Comparison of ENCODE assay signal across 27 cellular contexts in genomic region chr1:30466610-30467009, GRCh38.
"Had no signal": no experiment of that assay in that cellular context is flagged by ENCODE, and none has a peak within 500 bp of the region (broad histone marks: within the 10 kb centered on the region; RNA-seq: fewer than 3 reads in every experiment).

No MANE protein-coding gene starts in this region.

- FAIRE-seq: pancreas, urothelium cell line had no signal

- H3K9me3 ChIP-seq: neutrophil, pancreas, psoas muscle, right lobe of liver, suprapubic skin, testis, tibial artery, transverse colon, vagina had no signal

- H3K4me2 ChIP-seq: smooth muscle cell had no signal

- H3K27me3 ChIP-seq: neutrophil, pancreas, right lobe of liver, suprapubic skin, testis, transverse colon, vagina had no signal

- ATAC-seq: naive thymus-derived CD8-positive, alpha-beta T cell; natural killer cell treated with Interleukin-12 subunit alpha and Interleukin-12 subunit beta and Interleukin-15 and Interleukin-18, amount 100 ng/mL, for 72 hours; pancreas; psoas muscle; right cardiac atrium; right lobe of liver; stimulated activated memory B cell treated with anti-CD40 and anti-IgM and Interleukin-4, amounts not matched to agents 10 μg/mL and 1 μg/mL and 100 μg/mL, for 72 hours; stimulated activated naive CD8-positive, alpha-beta T cell treated with anti-CD3 and anti-CD28 coated beads, Interleukin-15, amount 100 ng/mL, for 72 hours; stimulated activated naive CD8-positive, alpha-beta T cell treated with anti-CD3 and anti-CD28 coated beads, Interleukin-15, Interleukin-2, amounts not matched to agents 100 U/mL and 50 U/mL, for 24 hours had no signal

- H3K4me3 ChIP-seq: pancreas, psoas muscle, right lobe of liver, skin epidermis, smooth muscle cell, suprapubic skin, testis, tibial artery, transverse colon, vagina had no signal

- H3K4me1 ChIP-seq: pancreas, psoas muscle, right lobe of liver, suprapubic skin, testis, tibial artery, transverse colon, vagina had no signal

- H3K27ac ChIP-seq: neutrophil, pancreas, psoas muscle, right lobe of liver, skin epidermis, suprapubic skin, testis, tibial artery, transverse colon, vagina had no signal

- DNase-seq: naive B cell; nephron progenitor cell; nucleus accumbens; pancreas; right cardiac atrium; right lobe of liver; stimulated activated CD4-positive, alpha-beta T cell treated with anti-CD3 and anti-CD28 coated beads, Interleukin-15, amount 100 ng/mL, for 24 hours; stimulated activated CD4-positive, alpha-beta T cell treated with anti-CD3 and anti-CD28 coated beads, Interleukin-4, amount 100 ng/mL, for 1 hour; stimulated activated CD4-positive, alpha-beta T cell treated with anti-CD3 and anti-CD28 coated beads, Interleukin-4, amount 100 ng/mL, for 4 hours; stimulated activated CD8-positive, alpha-beta memory T cell treated with anti-CD3 and anti-CD28 coated beads, Interleukin-4, amount 100 ng/mL, for 48 hours; stimulated activated naive CD4-positive, alpha-beta T cell; stimulated activated naive CD8-positive, alpha-beta T cell treated with anti-CD3 and anti-CD28 coated beads, Interleukin-15, amount 100 ng/mL, for 72 hours; stimulated activated naive CD8-positive, alpha-beta T cell treated with anti-CD3 and anti-CD28 coated beads, Interleukin-15, Interleukin-2, amounts not matched to agents 100 U/mL and 50 U/mL, for 24 hours; substantia nigra; testis; transverse colon had no signal

- H3K36me3 ChIP-seq: neutrophil, pancreas, right lobe of liver, suprapubic skin, tibial artery, transverse colon, vagina had no signal
